ENCODE assay signal across 10 cellular contexts in the genomic region with DNA sequence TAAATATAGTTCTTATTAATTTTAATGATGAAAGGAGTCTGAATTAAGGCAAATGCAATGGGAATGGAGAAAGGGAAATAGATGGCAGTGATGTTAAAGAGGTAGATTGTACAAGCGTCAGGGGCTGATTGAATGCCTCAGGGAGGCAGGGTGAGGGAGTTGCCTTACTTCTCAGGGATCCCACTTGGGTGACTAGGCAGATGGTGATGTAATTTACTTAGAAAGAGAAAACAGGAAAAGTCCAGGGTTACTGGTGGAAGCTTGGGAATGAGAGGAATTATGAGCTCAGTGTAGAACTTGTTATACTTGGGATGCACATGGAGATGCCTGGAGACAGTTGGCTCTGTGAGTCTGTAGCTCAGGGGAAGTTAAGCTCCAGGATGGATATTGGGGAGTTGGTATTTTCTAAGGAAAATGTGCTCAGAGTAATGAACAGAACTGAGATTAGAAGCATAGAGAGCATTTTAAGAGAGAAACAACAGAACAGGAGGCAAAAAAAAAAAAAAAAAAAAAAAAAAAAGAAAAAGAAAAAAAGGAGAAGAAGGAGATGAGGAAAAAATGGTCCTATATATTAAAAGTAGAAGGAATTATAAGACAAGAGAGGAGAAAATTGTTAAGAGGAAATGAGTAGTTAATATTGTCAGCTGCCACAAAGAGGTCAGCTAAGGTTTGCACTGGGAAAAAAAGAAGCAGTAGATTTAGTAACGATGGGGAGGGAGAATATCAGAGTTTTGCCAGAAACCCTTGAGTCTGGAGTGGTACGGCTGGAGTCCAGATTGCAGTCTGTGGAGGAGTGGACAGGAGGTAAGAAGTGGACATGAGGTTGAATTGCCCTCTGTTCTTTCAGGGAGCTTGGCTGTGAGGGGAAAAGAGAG.
DNase-seq lines count a peak whose midpoint lies in the region; ATAC-seq and TF ChIP-seq lines count a peak whose summit lies in the region.
"Had no signal": no experiment of that assay in that cellular context is flagged by ENCODE, and none has a peak within 500 bp of the region (broad histone marks: within the 10 kb centered on the region; RNA-seq: fewer than 3 reads in every experiment).

No MANE protein-coding gene starts in this region.

- H2AFZ ChIP-seq in Loucy (ENCODE audit: low read length), result peak overlapping the region; percentile 11; the same call in 1 of the 2 replicates
- H2AFZ ChIP-seq in neuronal stem cell (ENCODE audit: low read length), result no peak overlapping the region

- no peak overlapping the region for H4K91ac ChIP-seq in neuronal stem cell (ENCODE audit: low read depth, low read length, poor library complexity)

- no peak overlapping the region for H3K27ac ChIP-seq in lung (ENCODE audit: low read depth in 1 of 2, low read length in 1 of 2)
- no peak overlapping the region for H3K27ac ChIP-seq in ovary
- no peak overlapping the region for H3K27ac ChIP-seq in neuronal stem cell (replicated peaks; ENCODE audit: low read length)

- H3F3A ChIP-seq in Loucy (ENCODE audit: low read depth), result no peaks in the 10 kb centered on the region

- TF ChIP-seq POLR2A in ovary (IDR thresholded peaks at IDR 0.05), result no peak

- H3K18ac ChIP-seq in neuronal stem cell (ENCODE audit: low read length), result no peak overlapping the region

- H2BK120ac ChIP-seq in neuronal stem cell (ENCODE audit: low read depth, low read length), result no peak overlapping the region

- no peak overlapping the region for H2BK15ac ChIP-seq in neuronal stem cell (ENCODE audit: low read length)

- H2AK5ac ChIP-seq in neuronal stem cell (ENCODE audit: low read depth, low read length), result no peak overlapping the region

- no peak overlapping the region for H3K14ac ChIP-seq in neuronal stem cell (ENCODE audit: low read length)

- H2BK12ac ChIP-seq in neuronal stem cell (ENCODE audit: low read length), result no peak overlapping the region

- no peaks in the 10 kb centered on the region for H3K9me3 ChIP-seq in Loucy (ENCODE audit: insufficient read depth, low read depth, low read length)
- no peaks in the 10 kb centered on the region for H3K9me3 ChIP-seq in lung (ENCODE audit: control insufficient read depth in 2 of 2, insufficient read depth in 1 of 2, low read length in 1 of 2)
- H3K9me3 ChIP-seq in ovary, result no peaks in the 10 kb centered on the region
- H3K9me3 ChIP-seq in neuronal stem cell (replicated peaks in 1 of 2; ENCODE audit: control insufficient read depth in 2 of 2, insufficient read depth in 1 of 2, low read depth in 1 of 2, low read length in 2 of 2), result no peaks in the 10 kb centered on the region

- H2BK5ac ChIP-seq in neuronal stem cell (ENCODE audit: low read length), result no peak overlapping the region

- H3K4me2 ChIP-seq in Loucy (ENCODE audit: low read depth, low read length, poor library complexity, severe bottlenecking) (peak overlapping the region; percentile 20), neuronal stem cell (ENCODE audit: insufficient read depth, low read length, poor library complexity, severe bottlenecking) (no peak overlapping the region)

- no peaks in the 10 kb centered on the region for H3K79me1 ChIP-seq in neuronal stem cell (ENCODE audit: low read depth, low read length)

- H3K79me2 ChIP-seq in Loucy (ENCODE audit: insufficient read depth, low read length), result no peaks in the 10 kb centered on the region

- TF ChIP-seq CTCF in AG09309 (IDR thresholded peaks at IDR 0.05; ENCODE audit: control insufficient read depth, insufficient read depth, low read depth, low read length, missing control alignments) (no peak), Loucy (conservative IDR thresholded peaks at IDR 0.05; ENCODE audit: low read length) (no peak), cardiac fibroblast (IDR thresholded peaks at IDR 0.05; ENCODE audit: low read depth, low read length) (no peak), lung (IDR thresholded peaks at IDR 0.05; ENCODE audit: control extremely low read depth, extremely low read depth) (no peak), ovary (IDR thresholded peaks at IDR 0.05) (no peak)

- no peaks in the 10 kb centered on the region for H3K9me2 ChIP-seq in Loucy (replicated peaks; ENCODE audit: low read depth, low read length)

- H3K4me3 ChIP-seq in AG09309 (ENCODE audit: control insufficient read depth, low read depth, low read length) (no peak overlapping the region), Loucy (ENCODE audit: low read length, poor library complexity, severe bottlenecking) (no peak overlapping the region), cardiac fibroblast (replicated peaks in 1 of 2; ENCODE audit: low read depth in 2 of 2, low read length in 2 of 2) (no peak overlapping the region), lung (no peak overlapping the region), ovary (no peak overlapping the region), neuronal stem cell (ENCODE audit: low read length in 2 of 2) (no peak overlapping the region)

- no peak overlapping the region for H3K9ac ChIP-seq in Loucy (ENCODE audit: low read depth, low read length, poor library complexity, severe bottlenecking)
- no peak overlapping the region for H3K9ac ChIP-seq in neuronal stem cell (ENCODE audit: low read depth, low read length, poor library complexity)

- H3K4me1 ChIP-seq in Loucy (ENCODE audit: insufficient read depth, low read length, poor library complexity, severe bottlenecking), result peaks cover 26% of the 10 kb centered on the region
- peaks cover 5 to 6% of the 10 kb centered on the region in 2 donors for H3K4me1 ChIP-seq in lung (ENCODE audit: control insufficient read depth in 2 of 2, insufficient read depth in 2 of 2, low read length in 2 of 2)
- H3K4me1 ChIP-seq in ovary (ENCODE audit: insufficient read depth), result no peaks in the 10 kb centered on the region
- peaks cover 0 to 5% of the 10 kb centered on the region in 2 donors for H3K4me1 ChIP-seq in neuronal stem cell (ENCODE audit: control insufficient read depth in 2 of 2, insufficient read depth in 1 of 2, low read depth in 1 of 2, low read length in 2 of 2)

- no peak overlapping the region for H3K23ac ChIP-seq in neuronal stem cell (ENCODE audit: low read depth, low read length, poor library complexity)

- no peak for ATAC-seq in lung (ENCODE audit: insufficient read depth, low FRiP score)

- intact Hi-C loops in ovary (cut with DNase I), result no loop called here

- H4K8ac ChIP-seq in neuronal stem cell (ENCODE audit: low read depth, low read length), result no peak overlapping the region

- no peak for TF ChIP-seq EP300 in ovary (IDR thresholded peaks at IDR 0.05)

- DNase-seq in AG09309 (ENCODE audit: low read depth) (peak; percentile 46), cardiac fibroblast (ENCODE audit: low read depth in 2 of 2) (peak; percentile 73 to 81), lung (ENCODE audit: low spot score) (peak; percentile 42), NCI-H146 (lab: John Stamatoyannopoulos, UW) (no peak), ovary (no peak), neuronal stem cell (ENCODE audit: low spot score) (no peak)
- no peak for DNase-seq in activated CD8-positive, alpha-beta memory T cell treated with anti-CD3 and anti-CD28 coated beads, Interleukin-2, amount 50 U/mL, for 48 hours
- DNase-seq: CD4-positive, CD25-positive, alpha-beta regulatory T cell; T-helper 2 cell had no signal

- no peaks in the 10 kb centered on the region for H4K20me1 ChIP-seq in Loucy (ENCODE audit: insufficient read depth, low read length, poor library complexity, severe bottlenecking)

- 34 to 35% methylated on average over 3 of the region's 3 CpGs for WGBS in lung, 2 donors
- WGBS in ovary, 3 donors, result 34 to 42% (median 39%) methylated on average over 3 of the region's 3 CpGs
- WGBS in neuronal stem cell (ENCODE audit: extremely low coverage in 2 of 2, insufficient read length in 2 of 2, insufficient replicate concordance in 1 of 2), 2 donors, result no CpG with 5 or more reads among the region's 3 CpGs

- no peaks in the 10 kb centered on the region for H3K36me3 ChIP-seq in Loucy (ENCODE audit: insufficient read depth, low read length)
- H3K36me3 ChIP-seq in lung (ENCODE audit: control insufficient read depth in 2 of 2, insufficient read depth in 2 of 2, low read length in 2 of 2), result no peaks in the 10 kb centered on the region
- H3K36me3 ChIP-seq in ovary, result no peaks in the 10 kb centered on the region
- no peaks in the 10 kb centered on the region for H3K36me3 ChIP-seq in neuronal stem cell (replicated peaks in 1 of 2; ENCODE audit: control insufficient read depth in 2 of 2, insufficient read depth in 2 of 2, low read length in 2 of 2)

- H3K4ac ChIP-seq in neuronal stem cell (ENCODE audit: low read length), result no peak overlapping the region

- H3K27me3 ChIP-seq in Loucy (ENCODE audit: insufficient read depth, low read length, poor library complexity, severe bottlenecking), result no peaks in the 10 kb centered on the region
- no peaks in the 10 kb centered on the region for H3K27me3 ChIP-seq in lung (ENCODE audit: control insufficient read depth, insufficient read depth)
- no peaks in the 10 kb centered on the region for H3K27me3 ChIP-seq in ovary
- H3K27me3 ChIP-seq in neuronal stem cell (ENCODE audit: control insufficient read depth in 3 of 3, insufficient read depth in 3 of 3, low read depth in 1 of 3, low read length in 3 of 3), result no peaks in the 10 kb centered on the region

Comparison
In these comparisons a context has a peak if more than half of its experiments do, and no peak if none do; other contexts are left out.
1. DNase-seq: peak in AG09309 (single experiment), cardiac fibroblast (2 of 2) and lung (single experiment); none in NCI-H146 (single experiment), ovary (0 of 5), activated CD8-positive, alpha-beta memory T cell treated with anti-CD3 and anti-CD28 coated beads, Interleukin-2, amount 50 U/mL, for 48 hours (single experiment) and neuronal stem cell (single experiment).